1 cellular context compared by ENCODE assay signal in genomic region chr2:118065927-118066326, GRCh38.
A peak's percentile ranks its signal among the peaks of the same experiment; 100 is the strongest.
TF ChIP-seq lines count a peak whose summit lies in the region.

No MANE protein-coding gene starts in this region.

TF ChIP-seq in K562, 482 proteins besides CTCF, POLR2A, EP300 and RAD21:
- TF ChIP-seq ATF3 (IDR thresholded peaks at IDR 0.05) (peak; percentile 49; the same call in 1 of the 2 replicates), ATF3 (CRISPR knock-in tag; conservative IDR thresholded peaks at IDR 0.05) (no peak), FOSL1 (tag; conservative IDR thresholded peaks at IDR 0.05) (0 out of 2 replicates have a peak, but pooled peaks have one; percentile 17), RB1 (IDR thresholded peaks at IDR 0.05; ENCODE audit: low read depth) (no peak)
